In genomic region chr18:77765468-77765867, GRCh38 we compare ENCODE assay signal across 9 cellular contexts.
DNase-seq lines count a peak whose midpoint lies in the region; ATAC-seq, FAIRE-seq and TF ChIP-seq lines count a peak whose summit lies in the region.
"Had no signal": no experiment of that assay in that cellular context is flagged by ENCODE, and none has a peak within 500 bp of the region (broad histone marks: within the 10 kb centered on the region; RNA-seq: fewer than 3 reads in every experiment).

No MANE protein-coding gene starts in this region.

- H3K9me3 Mint-ChIP-seq in glutamatergic neuron (ENCODE audit: unreplicated experiment), result peaks cover 1% of the 10 kb centered on the region
- H3K9me3 Mint-ChIP-seq in CD14-positive monocyte, result peaks cover 0 to 3% (median 0%) of the 10 kb centered on the region in 7 donors
- H3K9me3 Mint-ChIP-seq: activated naive CD8-positive, alpha-beta T cell treated with anti-CD3 and anti-CD28 coated beads, Interleukin-2, amount 10 ng/mL, durations not matched to agents 7 days and 5 days had no signal

- intact Hi-C loops in CD14-positive monocyte (cut with micrococcal nuclease), result no loop called here

- H3K27me3 Mint-ChIP-seq in glutamatergic neuron (ENCODE audit: unreplicated experiment) (peaks cover 2% of the 10 kb centered on the region), CD14-positive monocyte (ENCODE audit: low read depth in 3 of 3) (peaks cover 1 to 9% (median 3%) of the 10 kb centered on the region in 3 donors)

- no peak for FAIRE-seq in urothelium cell line (lab: Jason Lieb, UNC)

- ATAC-seq in HG03342 (IDR thresholded peaks at IDR 0.05; ENCODE audit: unreplicated experiment), result peak; percentile 49
- ATAC-seq in HG02571 (IDR thresholded peaks at IDR 0.05; ENCODE audit: unreplicated experiment), result no peak
- no peak for ATAC-seq in GM18498 (IDR thresholded peaks at IDR 0.05; ENCODE audit: unreplicated experiment)

- no peak overlapping the region for H3K27ac Mint-ChIP-seq in glutamatergic neuron (ENCODE audit: unreplicated experiment)
- no peak overlapping the region for H3K27ac Mint-ChIP-seq in CD14-positive monocyte
- H3K27ac Mint-ChIP-seq: activated naive CD8-positive, alpha-beta T cell treated with anti-CD3 and anti-CD28 coated beads, Interleukin-2, amount 10 ng/mL, durations not matched to agents 7 days and 5 days had no signal

- no peaks in the 10 kb centered on the region for H3K36me3 Mint-ChIP-seq in glutamatergic neuron (ENCODE audit: unreplicated experiment)
- no peaks in the 10 kb centered on the region for H3K36me3 Mint-ChIP-seq in CD14-positive monocyte
- H3K36me3 Mint-ChIP-seq: activated naive CD8-positive, alpha-beta T cell treated with anti-CD3 and anti-CD28 coated beads, Interleukin-2, amount 10 ng/mL, durations not matched to agents 7 days and 5 days had no signal

- H3K4me1 Mint-ChIP-seq in glutamatergic neuron (ENCODE audit: low read depth, unreplicated experiment), result peaks cover 4% of the 10 kb centered on the region
- peaks cover 5% of the 10 kb centered on the region for H3K4me1 Mint-ChIP-seq in CD14-positive monocyte
- H3K4me1 Mint-ChIP-seq: activated naive CD8-positive, alpha-beta T cell treated with anti-CD3 and anti-CD28 coated beads, Interleukin-2, amount 10 ng/mL, durations not matched to agents 7 days and 5 days had no signal

- H3K4me3 Mint-ChIP-seq in glutamatergic neuron (ENCODE audit: unreplicated experiment), result no peak overlapping the region
- H3K4me3 Mint-ChIP-seq in CD14-positive monocyte, result no peak overlapping the region
- H3K4me3 Mint-ChIP-seq: activated naive CD8-positive, alpha-beta T cell treated with anti-CD3 and anti-CD28 coated beads, Interleukin-2, amount 10 ng/mL, durations not matched to agents 7 days and 5 days had no signal

- DNase-seq in COLO829 (ENCODE audit: low spot score) (peak; percentile 13), NCI-H748 (lab: John Stamatoyannopoulos, UW; ENCODE audit: unreplicated experiment) (peak; percentile 92), glutamatergic neuron (peak; percentile 79), urothelium cell line (ENCODE audit: low spot score) (peak; percentile 74), CD14-positive monocyte (ENCODE audit: low spot score) (no peak)
- DNase-seq: activated naive CD8-positive, alpha-beta T cell treated with anti-CD3 and anti-CD28 coated beads, Interleukin-2, amount 10 ng/mL, durations not matched to agents 7 days and 5 days had no signal

- TF ChIP-seq CTCF in glutamatergic neuron (IDR thresholded peaks at IDR 0.05; ENCODE audit: partially characterized antibody, unreplicated experiment), result peak; percentile 18
- no peak for TF ChIP-seq CTCF in CD14-positive monocyte (IDR thresholded peaks at IDR 0.05)
